In genomic region chr12:121430821-121431415, GRCh38 we compare ENCODE assay signal across 15 cellular contexts.
"Had no signal": no experiment of that assay in that cellular context is flagged by ENCODE, and none has a peak within 500 bp of the region (broad histone marks: within the 10 kb centered on the region; RNA-seq: fewer than 3 reads in every experiment).

No MANE protein-coding gene starts in this region.

- H3K9me3 ChIP-seq: left lung, right atrium auricular region, upper lobe of left lung had no signal

- H3K4me3 Mint-ChIP-seq: activated CD4-positive, alpha-beta T cell treated with anti-CD3 and anti-CD28 coated beads for 36 hours; naive thymus-derived CD4-positive, alpha-beta T cell had no signal

- H3K4me3 ChIP-seq: left lung, right atrium auricular region, skin epidermis, upper lobe of left lung had no signal

- H3K4me1 Mint-ChIP-seq: activated CD4-positive, alpha-beta T cell treated with anti-CD3 and anti-CD28 coated beads for 36 hours had no signal

- H3K27ac ChIP-seq: epithelial cell of prostate, left lung, right atrium auricular region, skin epidermis, upper lobe of left lung, VCaP had no signal

- H3K4me1 ChIP-seq: right atrium auricular region, upper lobe of left lung had no signal

- H3K27me3 Mint-ChIP-seq: activated CD4-positive, alpha-beta T cell treated with anti-CD3 and anti-CD28 coated beads for 36 hours; naive thymus-derived CD4-positive, alpha-beta T cell had no signal

- ATAC-seq: activated CD4-positive, alpha-beta T cell treated with anti-CD3 and anti-CD28 coated beads for 36 hours; left lung; naive thymus-derived CD4-positive, alpha-beta T cell; SK-N-SH treated with all-trans-retinoic acid at 6 μM for 48 hours; stimulated activated naive CD8-positive, alpha-beta T cell treated with anti-CD3 and anti-CD28 coated beads, Interleukin-15, Interleukin-2, amounts not matched to agents 100 U/mL and 50 U/mL, for 24 hours had no signal

- H3K27me3 ChIP-seq: left lung, right atrium auricular region, upper lobe of left lung had no signal

- DNase-seq: activated CD4-positive, alpha-beta T cell treated with anti-CD3 and anti-CD28 coated beads for 36 hours; activated T-cell treated with anti-CD3 and anti-CD28 coated beads, Interleukin-2, amount 50 U/mL, for 1 hour; left lung; mammary epithelial cell; naive thymus-derived CD4-positive, alpha-beta T cell; SHP77 treated with DMSO at 0.1 percent for 48 hours; stimulated activated CD4-positive, alpha-beta T cell treated with anti-CD3 and anti-CD28 coated beads, Interleukin-4, amount 100 ng/mL, for 24 hours; stimulated activated naive CD8-positive, alpha-beta T cell treated with anti-CD3 and anti-CD28 coated beads, Interleukin-15, Interleukin-2, amounts not matched to agents 100 U/mL and 50 U/mL, for 24 hours; T-helper 1 cell; upper lobe of left lung had no signal
